ENCODE assay signal across 1 cellular context in genomic region chr1:234608026-234608719, GRCh38.
A peak's percentile ranks its signal among the peaks of the same experiment; 100 is the strongest.
TF ChIP-seq lines count a peak whose summit lies in the region.

No MANE protein-coding gene starts in this region.

TF ChIP-seq in A549, 52 proteins besides CTCF, POLR2A, EP300 and RAD21 (continued from another document):
- TF ChIP-seq HES2 (IDR thresholded peaks at IDR 0.05) = no peak
- no peak for TF ChIP-seq TFCP2L1 (CRISPR knock-in tag; IDR thresholded peaks at IDR 0.05)
- no peak for TF ChIP-seq ZNF302 (CRISPR knock-in tag; IDR thresholded peaks at IDR 0.05)
- TF ChIP-seq FOSB (CRISPR knock-in tag; IDR thresholded peaks at IDR 0.05) = 0 out of 2 replicates have a peak, but pooled peaks have one; percentile 84
- TF ChIP-seq CHD2 (IDR thresholded peaks at IDR 0.05; ENCODE audit: low read length, partially characterized antibody) = no peak
- no peak for TF ChIP-seq EHMT2 (IDR thresholded peaks at IDR 0.05; ENCODE audit: low read depth)
- TF ChIP-seq MAX (IDR thresholded peaks at IDR 0.05) = peak; percentile 95
- peak; percentile 83 for TF ChIP-seq MYC (IDR thresholded peaks at IDR 0.05; ENCODE audit: borderline replicate concordance, low read length)
- no peak for TF ChIP-seq KDM1A (IDR thresholded peaks at IDR 0.05; ENCODE audit: low read depth)
- no peak for TF ChIP-seq CHD4 (IDR thresholded peaks at IDR 0.05; ENCODE audit: borderline replicate concordance)
- no peak for TF ChIP-seq FOXS1 (CRISPR knock-in tag; IDR thresholded peaks at IDR 0.05)
- TF ChIP-seq HEYL (CRISPR knock-in tag; IDR thresholded peaks at IDR 0.05) = no peak
- TF ChIP-seq CBX8 (IDR thresholded peaks at IDR 0.05) = no peak
- peak; percentile 70 for TF ChIP-seq USF2 (IDR thresholded peaks at IDR 0.05)
- TF ChIP-seq REST (IDR thresholded peaks at IDR 0.05) = no peak
- TF ChIP-seq NR3C1 (IDR thresholded peaks at IDR 0.05) = no peak
- TF ChIP-seq JUNB (IDR thresholded peaks at IDR 0.05) = peak; percentile 56; the same call in 1 of the 2 replicates
- no peak for TF ChIP-seq MAZ (IDR thresholded peaks at IDR 0.05; ENCODE audit: borderline replicate concordance, low read depth, low read length)
- TF ChIP-seq JUN (IDR thresholded peaks at IDR 0.05) = peak; percentile 29 to 76; a peak in 2 of 5 replicates
- peak; percentile 36; the same call in 1 of the 2 replicates for TF ChIP-seq ATOH8 (CRISPR knock-in tag; IDR thresholded peaks at IDR 0.05; ENCODE audit: low read depth)
- peak; percentile 85; the same call in 1 of the 2 replicates for TF ChIP-seq RARB (CRISPR knock-in tag; IDR thresholded peaks at IDR 0.05)
- peak; percentile 36; the same call in 1 of the 2 replicates for TF ChIP-seq BHLHE40 (IDR thresholded peaks at IDR 0.05; ENCODE audit: low read depth, low read length)
- no peak for TF ChIP-seq RCOR1 (IDR thresholded peaks at IDR 0.05; ENCODE audit: low read depth, low read length)
- TF ChIP-seq NFE2L2 (conservative IDR thresholded peaks at IDR 0.05; ENCODE audit: low read length) = no peak
- peak; percentile 35; the same call in 1 of the 2 replicates for TF ChIP-seq POLR2AphosphoS2 (conservative IDR thresholded peaks at IDR 0.05; ENCODE audit: low read length)
- no peak for TF ChIP-seq ZFP36 (IDR thresholded peaks at IDR 0.05; ENCODE audit: borderline replicate concordance, partially characterized antibody)
TF ChIP-seq in A549: peak in this region for 19.
